Comparison of ENCODE assay signal across 21 cellular contexts in the genomic region with DNA sequence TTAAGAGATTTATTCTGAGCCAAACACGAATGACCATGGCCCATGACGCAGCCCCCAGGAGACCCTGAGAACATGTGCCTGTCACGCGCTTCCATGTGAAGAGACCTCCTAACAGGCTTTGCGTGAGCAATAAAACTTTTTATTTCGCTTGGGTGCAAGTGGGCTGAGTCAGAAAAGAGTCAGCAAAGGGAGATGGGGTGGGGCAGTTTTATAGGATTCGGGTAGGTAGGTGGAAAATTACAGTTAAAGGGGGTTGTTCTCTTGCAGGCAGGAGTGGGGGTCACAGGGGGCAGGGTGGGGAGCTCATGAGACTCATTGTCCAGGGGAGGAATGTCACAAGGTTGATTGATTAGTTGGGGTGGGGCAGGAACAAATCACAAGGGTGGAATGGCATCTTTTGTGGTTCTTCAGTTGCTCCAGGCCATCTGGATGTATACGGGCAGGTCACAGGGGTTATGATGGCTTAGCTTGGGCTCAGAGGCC.
DNase-seq lines count a peak whose midpoint lies in the region; ATAC-seq and TF ChIP-seq lines count a peak whose summit lies in the region.
"Had no signal": no experiment of that assay in that cellular context is flagged by ENCODE, and none has a peak within 500 bp of the region (broad histone marks: within the 10 kb centered on the region; RNA-seq: fewer than 3 reads in every experiment).

No MANE protein-coding gene starts in this region.

- intact Hi-C loops in esophagus squamous epithelium (cut with DNase I), result no loop called here

- peaks cover 26% of the 10 kb centered on the region for H3K27me3 Mint-ChIP-seq in stimulated activated memory B cell treated with anti-CD40 and anti-IgM and Interleukin-4, amounts not matched to agents 10 μg/mL and 1 μg/mL and 100 μg/mL, for 72 hours
- peaks cover 5% of the 10 kb centered on the region for H3K27me3 Mint-ChIP-seq in GM23338 (ENCODE audit: insufficient read depth, low read depth, poor library complexity)
- H3K27me3 Mint-ChIP-seq: activated naive CD8-positive, alpha-beta T cell treated with anti-CD3 and anti-CD28 coated beads, Interleukin-2, amount 50 U/mL, for 24 hours had no signal

- DNase-seq in Daoy (ENCODE audit: low read depth), result peak; percentile 63
- DNase-seq in RWPE2 (ENCODE audit: low spot score), result no peak
- no peak for DNase-seq in esophagus squamous epithelium (lab: John Stamatoyannopoulos, UW)
- DNase-seq in trophoblast cell, result peak in 1 of 2 donors; percentile 53
- DNase-seq in kidney tubule cell (ENCODE audit: low spot score), result no peak
- DNase-seq in Kasumi-1 (lab: John Stamatoyannopoulos, UW), result no peak
- DNase-seq in GM23338 (ENCODE audit: low spot score), result no peak
- DNase-seq: activated CD8-positive, alpha-beta T cell treated with anti-CD3 and anti-CD28 coated beads for 36 hours; activated effector memory CD4-positive, alpha-beta T cell treated with anti-CD3 and anti-CD28 coated beads, Interleukin-2, amount 50 U/mL, for 16 hours; activated naive CD8-positive, alpha-beta T cell treated with anti-CD3 and anti-CD28 coated beads, Interleukin-2, amount 50 U/mL, for 24 hours; activated T-cell treated with anti-CD3 and anti-CD28 coated beads for 4 hours; effector memory CD8-positive, alpha-beta T cell; GF-D8; glutamatergic neuron; left lung; midbrain; NCI-H1105 treated with DMSO at 0.1 percent for 48 hours; T-helper 9 cell had no signal

- ATAC-seq in RWPE2 (ENCODE audit: low read depth) (no peak; the same call in 2 of the 3 replicates), GM23338 (no peak)
- ATAC-seq in stimulated activated memory B cell treated with anti-CD40 and anti-IgM and Interleukin-4, amounts not matched to agents 10 μg/mL and 1 μg/mL and 100 μg/mL, for 72 hours, result no peak
- ATAC-seq: activated CD8-positive, alpha-beta T cell treated with anti-CD3 and anti-CD28 coated beads for 36 hours; activated naive CD8-positive, alpha-beta T cell treated with anti-CD3 and anti-CD28 coated beads, Interleukin-2, amount 50 U/mL, for 24 hours; effector memory CD8-positive, alpha-beta T cell; left lung had no signal

- peaks cover 3% of the 10 kb centered on the region for H3K79me2 ChIP-seq in trophoblast cell (ENCODE audit: control insufficient read depth, insufficient read depth, low read length, poor library complexity)
- H3K79me2 ChIP-seq in GM23338 (replicated peaks; ENCODE audit: insufficient read depth), result no peaks in the 10 kb centered on the region

- H3K27ac ChIP-seq in RWPE2 (ENCODE audit: poor library complexity, severe bottlenecking), result peak overlapping the region; percentile 91
- peak overlapping the region in 3 of 4 donors; percentile 5 to 73 (median 17) for H3K27ac ChIP-seq in esophagus squamous epithelium
- no peak overlapping the region for H3K27ac ChIP-seq in trophoblast cell (ENCODE audit: low read depth, low read length)
- H3K27ac ChIP-seq in GM23338 (ENCODE audit: low read depth), result no peak overlapping the region
- H3K27ac ChIP-seq: left lung, vagina had no signal

- H4K91ac ChIP-seq in trophoblast cell (ENCODE audit: low read depth, low read length), result peak overlapping the region; percentile 48

- no peak overlapping the region for H3K9ac ChIP-seq in trophoblast cell (ENCODE audit: low read length)

- H2BK12ac ChIP-seq in trophoblast cell (ENCODE audit: low read length), result no peak overlapping the region

- H2BK5ac ChIP-seq in trophoblast cell (ENCODE audit: low read depth, low read length, poor library complexity), result no peak overlapping the region

- H4K12ac ChIP-seq in trophoblast cell (ENCODE audit: low read depth, low read length), result no peak overlapping the region

- H2BK120ac ChIP-seq in trophoblast cell (ENCODE audit: insufficient read depth, low read length, poor library complexity), result no peak overlapping the region

- H3K4me1 ChIP-seq in RWPE2 (ENCODE audit: insufficient read depth, poor library complexity, severe bottlenecking) (peaks cover 43% of the 10 kb centered on the region), esophagus squamous epithelium (peaks cover 4 to 79% (median 19%) of the 10 kb centered on the region in 3 donors), trophoblast cell (ENCODE audit: control insufficient read depth in 1 of 2, insufficient read depth in 2 of 2, low read length in 2 of 2) (peaks cover 20% of the 10 kb centered on the region in 2 experiments), GM23338 (ENCODE audit: insufficient read depth) (no peaks in the 10 kb centered on the region)
- H3K4me1 ChIP-seq: left lung had no signal

- peaks cover 20% of the 10 kb centered on the region for H3K4me1 Mint-ChIP-seq in stimulated activated memory B cell treated with anti-CD40 and anti-IgM and Interleukin-4, amounts not matched to agents 10 μg/mL and 1 μg/mL and 100 μg/mL, for 72 hours
- H3K4me1 Mint-ChIP-seq in GM23338, result no peaks in the 10 kb centered on the region

- no peak overlapping the region for H3K18ac ChIP-seq in trophoblast cell (ENCODE audit: low read length)

- no peak overlapping the region for H3K4ac ChIP-seq in trophoblast cell (ENCODE audit: low read depth, low read length)

- H3K27ac Mint-ChIP-seq in stimulated activated memory B cell treated with anti-CD40 and anti-IgM and Interleukin-4, amounts not matched to agents 10 μg/mL and 1 μg/mL and 100 μg/mL, for 72 hours, result no peak overlapping the region
- H3K27ac Mint-ChIP-seq in GM23338, result no peak overlapping the region
- H3K27ac Mint-ChIP-seq: activated CD8-positive, alpha-beta T cell treated with anti-CD3 and anti-CD28 coated beads for 36 hours; activated naive CD8-positive, alpha-beta T cell treated with anti-CD3 and anti-CD28 coated beads, Interleukin-2, amount 50 U/mL, for 24 hours; effector memory CD8-positive, alpha-beta T cell had no signal

- peaks cover 17% of the 10 kb centered on the region for H3K79me1 ChIP-seq in trophoblast cell (ENCODE audit: low read length)

- H3K14ac ChIP-seq in trophoblast cell (ENCODE audit: low read length), result no peak overlapping the region

- no peak overlapping the region for H3K4me3 Mint-ChIP-seq in stimulated activated memory B cell treated with anti-CD40 and anti-IgM and Interleukin-4, amounts not matched to agents 10 μg/mL and 1 μg/mL and 100 μg/mL, for 72 hours
- H3K4me3 Mint-ChIP-seq in GM23338, result no peak overlapping the region
- H3K4me3 Mint-ChIP-seq: activated CD8-positive, alpha-beta T cell treated with anti-CD3 and anti-CD28 coated beads for 36 hours; activated naive CD8-positive, alpha-beta T cell treated with anti-CD3 and anti-CD28 coated beads, Interleukin-2, amount 50 U/mL, for 24 hours; effector memory CD8-positive, alpha-beta T cell; neural crest cell had no signal

- H3K23ac ChIP-seq in trophoblast cell (ENCODE audit: low read length), result no peak overlapping the region

- H3K4me3 ChIP-seq in RWPE2 (ENCODE audit: severe bottlenecking) (no peak overlapping the region), esophagus squamous epithelium (no peak overlapping the region), trophoblast cell (ENCODE audit: low read depth, low read length) (no peak overlapping the region), GM23338 (no peak overlapping the region)
- H3K4me3 ChIP-seq: left lung, vagina had no signal

- H2AFZ ChIP-seq in trophoblast cell (ENCODE audit: insufficient read depth, low read length, poor library complexity) (no peak overlapping the region), GM23338 (no peak overlapping the region)

- no peaks in the 10 kb centered on the region for H3K9me3 Mint-ChIP-seq in stimulated activated memory B cell treated with anti-CD40 and anti-IgM and Interleukin-4, amounts not matched to agents 10 μg/mL and 1 μg/mL and 100 μg/mL, for 72 hours
- no peaks in the 10 kb centered on the region; the same call in 2 of the 3 replicates for H3K9me3 Mint-ChIP-seq in GM23338
- H3K9me3 Mint-ChIP-seq: activated CD8-positive, alpha-beta T cell treated with anti-CD3 and anti-CD28 coated beads for 36 hours; activated naive CD8-positive, alpha-beta T cell treated with anti-CD3 and anti-CD28 coated beads, Interleukin-2, amount 50 U/mL, for 24 hours; effector memory CD8-positive, alpha-beta T cell; neural crest cell had no signal

- no peaks in the 10 kb centered on the region for H3F3A ChIP-seq in GM23338 (replicated peaks; ENCODE audit: low read depth)

- H3K9me3 ChIP-seq in RWPE2 (ENCODE audit: severe bottlenecking), result no peaks in the 10 kb centered on the region
- no peaks in the 10 kb centered on the region for H3K9me3 ChIP-seq in esophagus squamous epithelium
- H3K9me3 ChIP-seq in trophoblast cell (ENCODE audit: insufficient read depth, low read depth, low read length), result peaks cover 2% of the 10 kb centered on the region
- H3K9me3 ChIP-seq: left lung, vagina had no signal

- TF ChIP-seq POLR2A in esophagus squamous epithelium (IDR thresholded peaks at IDR 0.05), result no peak

- H4K20me1 ChIP-seq in GM23338 (replicated peaks; ENCODE audit: insufficient read depth), result no peaks in the 10 kb centered on the region

- H3K4me2 ChIP-seq in trophoblast cell (ENCODE audit: low read length) (no peak overlapping the region), GM23338 (no peak overlapping the region)

- no peaks in the 10 kb centered on the region for H3K36me3 Mint-ChIP-seq in stimulated activated memory B cell treated with anti-CD40 and anti-IgM and Interleukin-4, amounts not matched to agents 10 μg/mL and 1 μg/mL and 100 μg/mL, for 72 hours
- no peaks in the 10 kb centered on the region for H3K36me3 Mint-ChIP-seq in GM23338 (ENCODE audit: low read depth)

- no peak for TF ChIP-seq CTCF in RWPE2 (IDR thresholded peaks at IDR 0.05; ENCODE audit: poor library complexity, severe bottlenecking)
- no peak for TF ChIP-seq CTCF in esophagus squamous epithelium (IDR thresholded peaks at IDR 0.05)
- TF ChIP-seq CTCF in GM23338 (conservative IDR thresholded peaks at IDR 0.05; ENCODE audit: low read depth in 2 of 2), result no peak

- H3K27me3 ChIP-seq in RWPE2 (ENCODE audit: insufficient read depth, poor library complexity, severe bottlenecking) (no peaks in the 10 kb centered on the region), esophagus squamous epithelium (peaks cover 0 to 7% (median 0%) of the 10 kb centered on the region in 4 donors), trophoblast cell (ENCODE audit: insufficient read depth, low read length) (no peaks in the 10 kb centered on the region), GM23338 (ENCODE audit: insufficient read depth) (no peaks in the 10 kb centered on the region)
- H3K27me3 ChIP-seq: left lung, vagina had no signal

- H4K8ac ChIP-seq in trophoblast cell (ENCODE audit: low read depth, low read length), result no peak overlapping the region

- 60 to 61% methylated on average over 8 of the region's 8 CpGs for WGBS in esophagus squamous epithelium, 2 donors
- no CpG with 5 or more reads among the region's 8 CpGs for whole genome bisulfite sequencing in trophoblast cell (ENCODE audit: extremely low coverage, insufficient coverage, insufficient read length)

- H3K36me3 ChIP-seq in RWPE2 (ENCODE audit: low read depth) (no peaks in the 10 kb centered on the region), esophagus squamous epithelium (no peaks in the 10 kb centered on the region), trophoblast cell (ENCODE audit: control insufficient read depth in 1 of 2, insufficient read depth in 2 of 2, low read length in 2 of 2) (no peaks in the 10 kb centered on the region), GM23338 (ENCODE audit: insufficient read depth) (no peaks in the 10 kb centered on the region)
- H3K36me3 ChIP-seq: left lung, vagina had no signal

- H2AK5ac ChIP-seq in trophoblast cell (ENCODE audit: low read length), result no peak overlapping the region

- no peaks in the 10 kb centered on the region for H3K9me2 ChIP-seq in GM23338 (ENCODE audit: insufficient read depth)

Comparison
In these comparisons a context has a peak if more than half of its experiments do, and no peak if none do; other contexts are left out.
1. H3K27ac ChIP-seq: peak in RWPE2 (single experiment) and esophagus squamous epithelium (3 of 4); none in trophoblast cell (single experiment) and GM23338 (single experiment).